In the genomic region with DNA sequence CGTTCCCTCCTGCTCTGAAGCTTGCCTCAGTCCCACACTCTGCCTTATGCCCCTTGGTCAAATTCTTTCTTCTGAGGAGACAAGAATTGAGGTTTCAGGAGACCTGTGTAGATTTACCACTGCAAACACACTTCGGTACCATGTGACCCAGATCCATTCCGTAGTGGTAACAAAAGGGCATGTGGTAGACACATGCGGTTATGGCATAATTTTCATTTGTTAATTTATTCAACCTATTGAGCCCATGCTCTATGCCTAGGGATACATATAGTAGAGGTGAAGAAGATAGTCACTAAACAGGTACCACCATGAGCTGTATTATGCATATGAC, we compare ENCODE assay signal across 15 cellular contexts.
"Had no signal": no experiment of that assay in that cellular context is flagged by ENCODE, and none has a peak within 500 bp of the region (broad histone marks: within the 10 kb centered on the region; RNA-seq: fewer than 3 reads in every experiment).

No MANE protein-coding gene starts in this region.

- H3K4me3 ChIP-seq: breast epithelium, esophagus squamous epithelium, lower lobe of right lung, upper lobe of right lung had no signal

- H3K36me3 ChIP-seq: breast epithelium, esophagus squamous epithelium, lower lobe of right lung, upper lobe of right lung had no signal

- DNase-seq: activated CD4-positive, alpha-beta memory T cell treated with anti-CD3 and anti-CD28 coated beads for 36 hours; activated gamma-delta T cell; activated T-cell treated with anti-CD3 and anti-CD28 coated beads, Interleukin-2, amount 50 U/mL, for 48 hours; dermis blood vessel endothelial cell; esophagus squamous epithelium; foreskin fibroblast; left cardiac atrium; naive thymus-derived CD4-positive, alpha-beta T cell; occipital lobe; stimulated activated CD4-positive, alpha-beta T cell treated with anti-CD3 and anti-CD28 coated beads, Interleukin-15, amount 100 ng/mL, for 24 hours; stimulated activated CD4-positive, alpha-beta T cell treated with anti-CD3 and anti-CD28 coated beads, Interleukin-4, amount 100 ng/mL, for 24 hours; T-helper 9 cell; upper lobe of right lung had no signal

- ATAC-seq: left cardiac atrium; lower lobe of right lung; naive thymus-derived CD4-positive, alpha-beta T cell; upper lobe of right lung had no signal

- H3K27me3 ChIP-seq: breast epithelium, esophagus squamous epithelium, upper lobe of right lung had no signal

- H3K9me3 ChIP-seq: breast epithelium, esophagus squamous epithelium, lower lobe of right lung, upper lobe of right lung had no signal

- H3K4me1 ChIP-seq: breast epithelium, esophagus squamous epithelium, lower lobe of right lung, upper lobe of right lung had no signal

- H3K27ac ChIP-seq: breast epithelium, esophagus squamous epithelium, lower lobe of right lung, upper lobe of right lung had no signal
